10 cellular contexts compared by ENCODE assay signal in genomic region chr3:196302960-196303359, GRCh38. TPM values are rescaled to one million over a fixed set of nuclear protein-coding genes. Genes with fewer than 3 reads are reported as not detected.
A peak's percentile ranks its signal among the peaks of the same experiment; 100 is the strongest.
DNase-seq lines count a peak whose midpoint lies in the region; ATAC-seq and TF ChIP-seq lines count a peak whose summit lies in the region.
"Not testable (repeated sequence)": the region's sequence is repeated elsewhere in the genome, so short reads cannot be mapped to it uniquely, and the experiment has no call there.
"Had no signal": no experiment of that assay in that cellular context is flagged by ENCODE, and none has a peak within 500 bp of the region (broad histone marks: within the 10 kb centered on the region; RNA-seq: fewer than 3 reads in every experiment).

No MANE protein-coding gene starts in this region.

- not testable (repeated sequence) for H3K9me3 ChIP-seq in PC-3 (ENCODE audit: low read length)

- H3K4me2 ChIP-seq in PC-3 (ENCODE audit: low read length): not testable (repeated sequence)

- not testable (repeated sequence) for H3K79me2 ChIP-seq in PC-3 (ENCODE audit: low read length)

- H3K4me1 ChIP-seq in PC-3 (ENCODE audit: insufficient read depth, low read length): not testable (repeated sequence)

- DNase-seq in PC-3, nephron progenitor cell: not testable (repeated sequence)

- not testable (repeated sequence) for H3K36me3 ChIP-seq in PC-3 (ENCODE audit: low read depth, low read length)

- CTCF ChIA-PET in PC-3 (lab: Charles Lee): not testable (repeated sequence)

- H3K27me3 ChIP-seq in PC-3 (ENCODE audit: low read length): not testable (repeated sequence)

- not testable (repeated sequence) for H3K4me3 ChIP-seq in PC-3 (ENCODE audit: low read length)

- H3K27ac ChIP-seq in PC-3 (ENCODE audit: low read length): not testable (repeated sequence)

- H3K27ac Mint-ChIP-seq in activated T-helper 17 cell treated with anti-CD3 and anti-CD28 coated beads, Interleukin-2, amount 50 U/mL, for 72 hours: peak overlapping the region; percentile 61
- H3K27ac Mint-ChIP-seq in dendritic cell treated with granulocyte-macrophage colony-stimulating factor and Interleukin-4, amounts not matched to agents 40 ng/mL and 50 ng/mL, for 4 days: peak overlapping the region; percentile 43
- H3K27ac Mint-ChIP-seq in nephron progenitor cell: peak overlapping the region; percentile 86
- H3K27ac Mint-ChIP-seq in stimulated activated memory B cell treated with anti-CD40 and anti-IgM and Interleukin-4, amounts not matched to agents 10 μg/mL and 1 μg/mL and 100 μg/mL, for 72 hours: peak overlapping the region; percentile 36

- H3K9ac ChIP-seq in PC-3 (ENCODE audit: low read length): not testable (repeated sequence)

- H3K9me3 Mint-ChIP-seq in activated T-helper 17 cell treated with anti-CD3 and anti-CD28 coated beads, Interleukin-2, amount 50 U/mL, for 72 hours; dendritic cell treated with granulocyte-macrophage colony-stimulating factor and Interleukin-4, amounts not matched to agents 40 ng/mL and 50 ng/mL, for 4 days; nephron progenitor cell; stimulated activated memory B cell treated with anti-CD40 and anti-IgM and Interleukin-4, amounts not matched to agents 10 μg/mL and 1 μg/mL and 100 μg/mL, for 72 hours: not testable (repeated sequence)

- not testable (repeated sequence) for H4K20me1 ChIP-seq in PC-3 (ENCODE audit: low read length)

- TF ChIP-seq CTCF in PC-3 (conservative IDR thresholded peaks at IDR 0.05; ENCODE audit: low read depth, low read length); nephron progenitor cell (IDR thresholded peaks at IDR 0.05): not testable (repeated sequence)

- not testable (repeated sequence) for BruUV-seq in PC-3 (replicated peaks; lab: Mats Ljungman, UMichigan)

- H3K36me3 Mint-ChIP-seq in activated T-helper 17 cell treated with anti-CD3 and anti-CD28 coated beads, Interleukin-2, amount 50 U/mL, for 72 hours (ENCODE audit: low read depth); dendritic cell treated with granulocyte-macrophage colony-stimulating factor and Interleukin-4, amounts not matched to agents 40 ng/mL and 50 ng/mL, for 4 days (ENCODE audit: low read depth): not testable (repeated sequence)
- H3K36me3 Mint-ChIP-seq in nephron progenitor cell (ENCODE audit: low read depth): peaks cover 58% of the 10 kb centered on the region
- peaks cover 10% of the 10 kb centered on the region for H3K36me3 Mint-ChIP-seq in stimulated activated memory B cell treated with anti-CD40 and anti-IgM and Interleukin-4, amounts not matched to agents 10 μg/mL and 1 μg/mL and 100 μg/mL, for 72 hours

- H2AFZ ChIP-seq in PC-3 (ENCODE audit: low read length): not testable (repeated sequence)

- H3K4me3 Mint-ChIP-seq in activated T-helper 17 cell treated with anti-CD3 and anti-CD28 coated beads, Interleukin-2, amount 50 U/mL, for 72 hours; dendritic cell treated with granulocyte-macrophage colony-stimulating factor and Interleukin-4, amounts not matched to agents 40 ng/mL and 50 ng/mL, for 4 days; nephron progenitor cell; stimulated activated memory B cell treated with anti-CD40 and anti-IgM and Interleukin-4, amounts not matched to agents 10 μg/mL and 1 μg/mL and 100 μg/mL, for 72 hours: not testable (repeated sequence)

- intact Hi-C loops in PC-3 (cut with micrococcal nuclease); dendritic cell treated with granulocyte-macrophage colony-stimulating factor and Interleukin-4, amounts not matched to agents 40 ng/mL and 50 ng/mL, for 4 days (cut with micrococcal nuclease): not testable (repeated sequence)

- H3F3A ChIP-seq in PC-3 (ENCODE audit: low read length, unreplicated experiment): not testable (repeated sequence)

- peak; percentile 40; the same call in 1 of the 2 replicates for ATAC-seq in PC-3
- not testable (repeated sequence) for ATAC-seq in activated T-helper 17 cell treated with anti-CD3 and anti-CD28 coated beads, Interleukin-2, amount 50 U/mL, for 72 hours (replicated peaks); stimulated activated memory B cell treated with anti-CD40 and anti-IgM and Interleukin-4, amounts not matched to agents 10 μg/mL and 1 μg/mL and 100 μg/mL, for 72 hours

- not testable (repeated sequence) for H3K9me2 ChIP-seq in PC-3 (replicated peaks; ENCODE audit: low read length)

- POLR2A ChIA-PET in PC-3 (lab: Charles Lee; ENCODE audit: unreplicated experiment): not testable (repeated sequence)

- not testable (repeated sequence) for H3K4me1 Mint-ChIP-seq in activated T-helper 17 cell treated with anti-CD3 and anti-CD28 coated beads, Interleukin-2, amount 50 U/mL, for 72 hours; nephron progenitor cell
- peaks cover 21% of the 10 kb centered on the region for H3K4me1 Mint-ChIP-seq in dendritic cell treated with granulocyte-macrophage colony-stimulating factor and Interleukin-4, amounts not matched to agents 40 ng/mL and 50 ng/mL, for 4 days (ENCODE audit: low read depth)
- H3K4me1 Mint-ChIP-seq in stimulated activated memory B cell treated with anti-CD40 and anti-IgM and Interleukin-4, amounts not matched to agents 10 μg/mL and 1 μg/mL and 100 μg/mL, for 72 hours: peaks cover 16% of the 10 kb centered on the region

- H3K27me3 Mint-ChIP-seq in activated T-helper 17 cell treated with anti-CD3 and anti-CD28 coated beads, Interleukin-2, amount 50 U/mL, for 72 hours; dendritic cell treated with granulocyte-macrophage colony-stimulating factor and Interleukin-4, amounts not matched to agents 40 ng/mL and 50 ng/mL, for 4 days; nephron progenitor cell (ENCODE audit: low read depth, poor library complexity); stimulated activated memory B cell treated with anti-CD40 and anti-IgM and Interleukin-4, amounts not matched to agents 10 μg/mL and 1 μg/mL and 100 μg/mL, for 72 hours: not testable (repeated sequence)

RNA-seq across cellular contexts. Expression of gene DYNLT2B, which starts 15.1 kb away (rescaled TPM):
- 19.8 and 22.8 TPM in 2 replicates for total RNA-seq in PC-3 (2014; rRNA removed)
- 10 to 100 TPM in 1 of 2 donors, 1 to 10 TPM in 1; 9.6 to 11.3 TPM for total RNA-seq in activated T-helper 17 cell treated with anti-CD3 and anti-CD28 coated beads, Interleukin-2, amount 50 U/mL, for 72 hours

RNA-seq across cellular contexts. Expression of gene PCYT1A, which starts 15.4 kb away (rescaled TPM):
- total RNA-seq in PC-3 (2014; rRNA removed): 46.9 and 63.8 TPM in 2 replicates
- 10 to 100 TPM; 50.8 to 62.0 TPM for total RNA-seq in activated T-helper 17 cell treated with anti-CD3 and anti-CD28 coated beads, Interleukin-2, amount 50 U/mL, for 72 hours

RNA-seq across cellular contexts. Expression of gene TM4SF19, which starts 35.2 kb away (rescaled TPM):
- 1.1 and 5.2 TPM in 2 replicates for total RNA-seq in PC-3 (2014; rRNA removed)
- total RNA-seq in activated T-helper 17 cell treated with anti-CD3 and anti-CD28 coated beads, Interleukin-2, amount 50 U/mL, for 72 hours: not detected
- total RNA-seq: B cell; Caco-2; Calu3; CD4-positive, alpha-beta T cell; CD8-positive, alpha-beta T cell had no signal

Comparison
In these comparisons a context has a peak if more than half of its experiments do, and no peak if none do; other contexts are left out.
1. H3K27ac Mint-ChIP-seq: peak in every context shown above with its lines; median percentile 86 in nephron progenitor cell; 61 in activated T-helper 17 cell treated with anti-CD3 and anti-CD28 coated beads, Interleukin-2, amount 50 U/mL, for 72 hours; 43 in dendritic cell treated with granulocyte-macrophage colony-stimulating factor and Interleukin-4, amounts not matched to agents 40 ng/mL and 50 ng/mL, for 4 days; 36 in stimulated activated memory B cell treated with anti-CD40 and anti-IgM and Interleukin-4, amounts not matched to agents 10 μg/mL and 1 μg/mL and 100 μg/mL, for 72 hours.